ENCODE assay signal across 9 cellular contexts in genomic region chr2:7430421-7430868, GRCh38.
DNase-seq lines count a peak whose midpoint lies in the region; ATAC-seq and TF ChIP-seq lines count a peak whose summit lies in the region.
"Had no signal": no experiment of that assay in that cellular context is flagged by ENCODE, and none has a peak within 500 bp of the region (broad histone marks: within the 10 kb centered on the region; RNA-seq: fewer than 3 reads in every experiment).

No MANE protein-coding gene starts in this region.

- H3K36me3 ChIP-seq in BLaER1 treated with 17β-estradiol and CSF1 and Interleukin-3, amounts not matched to agents 10 nM and 100 nM = no peaks in the 10 kb centered on the region
- no peaks in the 10 kb centered on the region for H3K36me3 ChIP-seq in mucosa of descending colon (ENCODE audit: low read depth)

- no peak for DNase-seq in mucosa of descending colon
- DNase-seq in SHP77 (lab: John Stamatoyannopoulos, UW) = no peak
- no peak for DNase-seq in activated effector memory CD4-positive, alpha-beta T cell treated with anti-CD3 and anti-CD28 coated beads, Interleukin-2, amount 50 U/mL, for 16 hours
- DNase-seq: SIG-M5 had no signal

- peaks cover 45% of the 10 kb centered on the region for H3K4me1 Mint-ChIP-seq in activated naive CD8-positive, alpha-beta T cell (ENCODE audit: low read depth)

- peak overlapping the region; percentile 96 for H3K27ac Mint-ChIP-seq in activated naive CD8-positive, alpha-beta T cell

- peaks cover 42 to 59% (median 51%) of the 10 kb centered on the region in 10 experiments for H3K4me1 ChIP-seq in BLaER1 treated with 17β-estradiol and CSF1 and Interleukin-3, amounts not matched to agents 10 nM and 100 nM
- no peaks in the 10 kb centered on the region for H3K4me1 ChIP-seq in mucosa of descending colon (ENCODE audit: low read depth)

- peaks cover 7 to 20% (median 14%) of the 10 kb centered on the region in 11 experiments; a peak in 20 of 22 replicates for H3K9me3 ChIP-seq in BLaER1 treated with 17β-estradiol and CSF1 and Interleukin-3, amounts not matched to agents 10 nM and 100 nM (replicated peaks in 1 of 11)
- H3K9me3 ChIP-seq in mucosa of descending colon = no peaks in the 10 kb centered on the region

- H3K4me2 ChIP-seq in BLaER1 treated with 17β-estradiol and CSF1 and Interleukin-3, amounts not matched to agents 10 nM and 100 nM = peak overlapping the region; percentile 87 to 98 (median 93)

- peak overlapping the region; percentile 79 for H3K4me3 Mint-ChIP-seq in activated naive CD8-positive, alpha-beta T cell

- ATAC-seq in HG02759 (IDR thresholded peaks at IDR 0.05; ENCODE audit: unreplicated experiment) (peak; percentile 7), mucosa of descending colon (peak; percentile 42), GM21423 (IDR thresholded peaks at IDR 0.05; ENCODE audit: unreplicated experiment) (no peak), HG03139 (IDR thresholded peaks at IDR 0.05; ENCODE audit: unreplicated experiment) (no peak)

- peak overlapping the region; percentile 22 to 93 (median 87); a peak in 21 of 22 replicates for H3K27ac ChIP-seq in BLaER1 treated with 17β-estradiol and CSF1 and Interleukin-3, amounts not matched to agents 10 nM and 100 nM

- H3K4me3 ChIP-seq in BLaER1 treated with 17β-estradiol and CSF1 and Interleukin-3, amounts not matched to agents 10 nM and 100 nM = peak overlapping the region; percentile 27 to 68 (median 52); a peak in 17 of 20 replicates
- H3K4me3 ChIP-seq in mucosa of descending colon = no peak overlapping the region

- intact Hi-C loops in mucosa of descending colon (cut with DNase I, micrococcal nuclease) = no loop called here

- TF ChIP-seq CTCF in mucosa of descending colon (IDR thresholded peaks at IDR 0.05) = no peak

- no peaks in the 10 kb centered on the region for H3K27me3 ChIP-seq in BLaER1 treated with 17β-estradiol and CSF1 and Interleukin-3, amounts not matched to agents 10 nM and 100 nM

- H4K20me1 ChIP-seq in BLaER1 treated with 17β-estradiol and CSF1 and Interleukin-3, amounts not matched to agents 10 nM and 100 nM = no peaks in the 10 kb centered on the region

- no peaks in the 10 kb centered on the region for H3K27me3 Mint-ChIP-seq in activated naive CD8-positive, alpha-beta T cell

- H3K36me3 Mint-ChIP-seq in activated naive CD8-positive, alpha-beta T cell = peaks cover 6% of the 10 kb centered on the region

- peak overlapping the region; percentile 70 to 84 (median 79); a peak in 20 of 22 replicates for H3K9ac ChIP-seq in BLaER1 treated with 17β-estradiol and CSF1 and Interleukin-3, amounts not matched to agents 10 nM and 100 nM

- H3K9me3 Mint-ChIP-seq in activated naive CD8-positive, alpha-beta T cell (ENCODE audit: low read depth) = peaks cover 3% of the 10 kb centered on the region

Comparison
In these comparisons a context has a peak if more than half of its experiments do, and no peak if none do; other contexts are left out.
1. ATAC-seq: peak in HG02759 (single experiment) and mucosa of descending colon (single experiment); none in GM21423 (single experiment) and HG03139 (single experiment).